ENCODE assay signal across 1 cellular context in genomic region chrX:47683171-47684145, GRCh38.
TF ChIP-seq lines count a peak whose summit lies in the region.

No MANE protein-coding gene starts in this region.

TF ChIP-seq in K562, 482 proteins besides CTCF, POLR2A, EP300 and RAD21 (continued from another document):
- TF ChIP-seq ZNF592 (IDR thresholded peaks at IDR 0.05) (no peak), NCOA6 (IDR thresholded peaks at IDR 0.05) (no peak), TFAM (CRISPR knock-in tag; conservative IDR thresholded peaks at IDR 0.05) (no peak), KDM2B (CRISPR knock-in tag; IDR thresholded peaks at IDR 0.05) (no peak), KLF10 (CRISPR knock-in tag; IDR thresholded peaks at IDR 0.05) (no peak), KLF13 (tag; IDR thresholded peaks at IDR 0.05; ENCODE audit: borderline replicate concordance, low read depth) (no peak), SUPT5H (IDR thresholded peaks at IDR 0.05) (no peak), ZNF778 (CRISPR knock-in tag; IDR thresholded peaks at IDR 0.05) (no peak), L3MBTL2 (IDR thresholded peaks at IDR 0.05) (peak; percentile 70), TBP (optimal IDR thresholded peaks at IDR 0.05; ENCODE audit: low read depth, low read length) (peak; percentile 25), GTF2A2 (tag; IDR thresholded peaks at IDR 0.05) (no peak), POU5F1 (IDR thresholded peaks at IDR 0.05; ENCODE audit: borderline replicate concordance, low read depth, low read length, partially characterized antibody) (no peak), MIER1 (IDR thresholded peaks at IDR 0.05; ENCODE audit: low read depth) (no peak), MTA1 (IDR thresholded peaks at IDR 0.05; ENCODE audit: borderline replicate concordance) (peak; percentile 76), ZNF766 (CRISPR knock-in tag; conservative IDR thresholded peaks at IDR 0.05) (peak; percentile 62; the same call in 1 of the 2 replicates), NFIX (CRISPR knock-in tag; IDR thresholded peaks at IDR 0.05; ENCODE audit: low read depth) (no peak), MCM5 (IDR thresholded peaks at IDR 0.05; ENCODE audit: low read depth) (no peak), MCM7 (IDR thresholded peaks at IDR 0.05) (no peak), MYC (IDR thresholded peaks at IDR 0.05; ENCODE audit: low read depth, low read length) (0 out of 2 replicates have a peak, but pooled peaks have one; percentile 42), MYC (CRISPR knock-in tag; IDR thresholded peaks at IDR 0.05; ENCODE audit: borderline replicate concordance, low read depth) (no peak), ASH1L (IDR thresholded peaks at IDR 0.05; ENCODE audit: borderline replicate concordance, low read depth, partially characterized antibody) (no peak), ARID4B (CRISPR knock-in tag; IDR thresholded peaks at IDR 0.05) (no peak), RERE (CRISPR knock-in tag; IDR thresholded peaks at IDR 0.05; ENCODE audit: borderline replicate concordance) (no peak), LCOR (CRISPR knock-in tag; IDR thresholded peaks at IDR 0.05) (no peak), ILK (tag; IDR thresholded peaks at IDR 0.05; ENCODE audit: borderline replicate concordance, low read depth) (no peak), XRCC4 (IDR thresholded peaks at IDR 0.05; ENCODE audit: extremely low read depth, insufficient read depth, insufficient read length) (no peak), SAFB (IDR thresholded peaks at IDR 0.05; ENCODE audit: borderline replicate concordance, low read depth, low read length) (no peak), DACH1 (IDR thresholded peaks at IDR 0.05; ENCODE audit: partially characterized antibody) (peak; percentile 80), FOXJ3 (CRISPR knock-in tag; IDR thresholded peaks at IDR 0.05) (no peak), RBM14 (IDR thresholded peaks at IDR 0.05; ENCODE audit: borderline replicate concordance, insufficient read depth, low read depth, low read length) (no peak), AFF1 (IDR thresholded peaks at IDR 0.05; ENCODE audit: low read depth in 1 of 2, partially characterized antibody in 2 of 2) (no peak), TEAD1 (CRISPR knock-in tag; IDR thresholded peaks at IDR 0.05) (peak in 1 of 2 experiments; percentile 67; a peak in 1 of 4 replicates), NFIC (IDR thresholded peaks at IDR 0.05) (peak; percentile 94), ZC3H11A (IDR thresholded peaks at IDR 0.05; ENCODE audit: low read depth, low read length) (no peak)
- TF ChIP-seq, protein P1, sequence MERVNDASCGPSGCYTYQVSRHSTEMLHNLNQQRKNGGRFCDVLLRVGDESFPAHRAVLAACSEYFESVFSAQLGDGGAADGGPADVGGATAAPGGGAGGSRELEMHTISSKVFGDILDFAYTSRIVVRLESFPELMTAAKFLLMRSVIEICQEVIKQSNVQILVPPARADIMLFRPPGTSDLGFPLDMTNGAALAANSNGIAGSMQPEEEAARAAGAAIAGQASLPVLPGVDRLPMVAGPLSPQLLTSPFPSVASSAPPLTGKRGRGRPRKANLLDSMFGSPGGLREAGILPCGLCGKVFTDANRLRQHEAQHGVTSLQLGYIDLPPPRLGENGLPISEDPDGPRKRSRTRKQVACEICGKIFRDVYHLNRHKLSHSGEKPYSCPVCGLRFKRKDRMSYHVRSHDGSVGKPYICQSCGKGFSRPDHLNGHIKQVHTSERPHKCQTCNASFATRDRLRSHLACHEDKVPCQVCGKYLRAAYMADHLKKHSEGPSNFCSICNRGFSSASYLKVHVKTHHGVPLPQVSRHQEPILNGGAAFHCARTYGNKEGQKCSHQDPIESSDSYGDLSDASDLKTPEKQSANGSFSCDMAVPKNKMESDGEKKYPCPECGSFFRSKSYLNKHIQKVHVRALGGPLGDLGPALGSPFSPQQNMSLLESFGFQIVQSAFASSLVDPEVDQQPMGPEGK (CRISPR knock-in tag; IDR thresholded peaks at IDR 0.05; ENCODE audit: borderline replicate concordance): no peak
- TF ChIP-seq, protein P2, sequence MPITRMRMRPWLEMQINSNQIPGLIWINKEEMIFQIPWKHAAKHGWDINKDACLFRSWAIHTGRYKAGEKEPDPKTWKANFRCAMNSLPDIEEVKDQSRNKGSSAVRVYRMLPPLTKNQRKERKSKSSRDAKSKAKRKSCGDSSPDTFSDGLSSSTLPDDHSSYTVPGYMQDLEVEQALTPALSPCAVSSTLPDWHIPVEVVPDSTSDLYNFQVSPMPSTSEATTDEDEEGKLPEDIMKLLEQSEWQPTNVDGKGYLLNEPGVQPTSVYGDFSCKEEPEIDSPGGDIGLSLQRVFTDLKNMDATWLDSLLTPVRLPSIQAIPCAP (CRISPR knock-in tag; IDR thresholded peaks at IDR 0.05; ENCODE audit: borderline replicate concordance): no peak
- TF ChIP-seq, protein P3, sequence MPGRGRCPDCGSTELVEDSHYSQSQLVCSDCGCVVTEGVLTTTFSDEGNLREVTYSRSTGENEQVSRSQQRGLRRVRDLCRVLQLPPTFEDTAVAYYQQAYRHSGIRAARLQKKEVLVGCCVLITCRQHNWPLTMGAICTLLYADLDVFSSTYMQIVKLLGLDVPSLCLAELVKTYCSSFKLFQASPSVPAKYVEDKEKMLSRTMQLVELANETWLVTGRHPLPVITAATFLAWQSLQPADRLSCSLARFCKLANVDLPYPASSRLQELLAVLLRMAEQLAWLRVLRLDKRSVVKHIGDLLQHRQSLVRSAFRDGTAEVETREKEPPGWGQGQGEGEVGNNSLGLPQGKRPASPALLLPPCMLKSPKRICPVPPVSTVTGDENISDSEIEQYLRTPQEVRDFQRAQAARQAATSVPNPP (IDR thresholded peaks at IDR 0.05; ENCODE audit: borderline replicate concordance, insufficient read depth, insufficient read length): no peak
